ENCODE assay signal across 1 cellular context in the genomic region with DNA sequence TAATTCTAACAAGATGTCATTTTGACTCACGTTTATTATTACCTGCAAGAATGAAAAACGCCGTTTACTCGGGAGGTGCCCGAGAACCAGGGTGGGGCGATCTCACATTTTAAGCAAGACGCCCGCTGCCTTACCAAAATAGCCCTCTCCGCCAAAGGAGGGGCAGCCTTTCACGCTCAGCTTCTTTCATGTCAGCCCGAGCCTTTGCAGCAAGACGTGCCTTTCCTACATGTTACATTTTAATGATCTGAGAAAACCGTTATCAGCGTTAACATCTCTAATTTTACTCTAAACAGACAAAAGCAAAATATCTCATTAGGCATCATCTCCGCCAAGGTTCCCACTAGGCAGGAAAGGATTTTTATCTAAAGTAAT.
TF ChIP-seq lines count a peak whose summit lies in the region.

No MANE protein-coding gene starts in this region.

TF ChIP-seq in HEK293, 187 proteins besides CTCF, POLR2A, EP300 and RAD21 (continued from another document):
- TF ChIP-seq, protein P1, sequence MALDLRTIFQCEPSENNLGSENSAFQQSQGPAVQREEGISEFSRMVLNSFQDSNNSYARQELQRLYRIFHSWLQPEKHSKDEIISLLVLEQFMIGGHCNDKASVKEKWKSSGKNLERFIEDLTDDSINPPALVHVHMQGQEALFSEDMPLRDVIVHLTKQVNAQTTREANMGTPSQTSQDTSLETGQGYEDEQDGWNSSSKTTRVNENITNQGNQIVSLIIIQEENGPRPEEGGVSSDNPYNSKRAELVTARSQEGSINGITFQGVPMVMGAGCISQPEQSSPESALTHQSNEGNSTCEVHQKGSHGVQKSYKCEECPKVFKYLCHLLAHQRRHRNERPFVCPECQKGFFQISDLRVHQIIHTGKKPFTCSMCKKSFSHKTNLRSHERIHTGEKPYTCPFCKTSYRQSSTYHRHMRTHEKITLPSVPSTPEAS (tag by site-specific recombination; IDR thresholded peaks at IDR 0.05) = no peak
- TF ChIP-seq ZNF133 (tag by site-specific recombination; IDR thresholded peaks at IDR 0.05) (no peak), ZNF701 (tag by site-specific recombination; IDR thresholded peaks at IDR 0.05) (no peak), ZNF341 (tag by site-specific recombination; IDR thresholded peaks at IDR 0.05; ENCODE audit: low read depth) (no peak), ZNF677 (tag by site-specific recombination; IDR thresholded peaks at IDR 0.05) (no peak), ZNF184 (tag by site-specific recombination; IDR thresholded peaks at IDR 0.05) (no peak)
- TF ChIP-seq, protein P2, sequence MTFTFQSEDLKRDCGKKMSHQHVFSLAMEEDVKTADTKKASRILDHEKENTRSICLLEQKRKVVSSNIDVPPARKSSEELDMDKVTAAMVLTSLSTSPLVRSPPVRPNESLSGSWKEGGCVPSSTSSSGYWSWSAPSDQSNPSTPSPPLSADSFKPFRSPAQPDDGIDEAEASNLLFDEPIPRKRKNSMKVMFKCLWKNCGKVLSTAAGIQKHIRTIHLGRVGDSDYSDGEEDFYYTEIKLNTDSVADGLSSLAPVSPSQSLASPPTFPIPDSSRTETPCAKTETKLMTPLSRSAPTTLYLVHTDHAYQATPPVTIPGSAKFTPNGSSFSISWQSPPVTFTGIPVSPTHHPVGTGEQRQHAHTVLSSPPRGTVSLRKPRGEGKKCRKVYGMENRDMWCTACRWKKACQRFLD (tag by site-specific recombination; IDR thresholded peaks at IDR 0.05) = no peak
